In the genomic region with DNA sequence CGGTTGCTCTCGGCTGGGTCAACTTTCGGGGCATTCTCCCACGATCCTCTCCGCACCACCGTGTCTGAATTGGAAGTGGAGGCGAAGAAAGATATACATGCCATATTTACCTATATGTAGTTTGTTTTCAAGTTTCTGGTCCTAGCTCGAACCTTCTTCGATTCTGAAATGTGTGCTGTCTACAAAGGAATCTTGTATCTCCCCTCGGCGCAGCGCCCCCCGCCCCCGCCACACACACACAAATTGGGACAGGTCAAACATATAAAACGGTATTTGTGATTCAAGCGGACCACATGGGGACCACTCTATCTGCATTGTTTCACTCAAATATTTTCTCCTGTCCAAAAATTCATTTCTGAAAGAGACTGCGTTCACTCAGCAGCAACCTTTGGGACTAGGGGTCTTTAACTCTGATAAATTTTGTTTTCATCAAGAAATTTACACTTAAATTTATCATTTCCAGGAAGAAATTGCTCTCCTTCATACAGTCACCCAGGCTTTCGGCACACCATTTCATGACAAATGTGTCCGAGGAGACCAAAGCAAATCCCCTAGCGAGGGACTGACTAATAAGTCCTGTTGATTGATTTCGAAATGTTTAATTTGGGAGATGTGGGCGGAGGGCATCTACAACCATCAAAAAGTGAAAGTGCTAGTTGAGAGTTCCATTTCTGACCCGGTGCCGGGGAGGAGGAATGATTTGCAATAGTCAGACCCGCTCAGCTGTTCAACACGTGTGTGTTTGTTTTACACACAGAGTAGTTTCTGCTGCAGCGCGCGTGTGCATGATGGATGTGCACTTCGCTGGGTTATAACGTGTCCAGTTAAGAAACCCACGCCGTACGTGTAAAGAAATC, we compare ENCODE assay signal across 1 cellular context.
A peak's percentile ranks its signal among the peaks of the same experiment; 100 is the strongest.
TF ChIP-seq lines count a peak whose summit lies in the region.

No MANE protein-coding gene starts in this region.

TF ChIP-seq in HepG2, 621 proteins besides CTCF, POLR2A, EP300 and RAD21 (continued from another document):
- TF ChIP-seq, protein P1, sequence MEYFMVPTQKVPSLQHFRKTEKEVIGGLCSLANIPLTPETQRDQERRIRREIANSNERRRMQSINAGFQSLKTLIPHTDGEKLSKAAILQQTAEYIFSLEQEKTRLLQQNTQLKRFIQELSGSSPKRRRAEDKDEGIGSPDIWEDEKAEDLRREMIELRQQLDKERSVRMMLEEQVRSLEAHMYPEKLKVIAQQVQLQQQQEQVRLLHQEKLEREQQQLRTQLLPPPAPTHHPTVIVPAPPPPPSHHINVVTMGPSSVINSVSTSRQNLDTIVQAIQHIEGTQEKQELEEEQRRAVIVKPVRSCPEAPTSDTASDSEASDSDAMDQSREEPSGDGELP (IDR thresholded peaks at IDR 0.05; ENCODE audit: borderline replicate concordance, low read depth) = peak; percentile 88
- TF ChIP-seq ZNF773 (CRISPR knock-in tag; IDR thresholded peaks at IDR 0.05; ENCODE audit: borderline replicate concordance) = no peak
- TF ChIP-seq ZNF558 (CRISPR knock-in tag; IDR thresholded peaks at IDR 0.05; ENCODE audit: borderline replicate concordance) = no peak
- no peak for TF ChIP-seq ZNF850 (CRISPR knock-in tag; conservative IDR thresholded peaks at IDR 0.05)
- no peak for TF ChIP-seq ZNF143 (CRISPR knock-in tag; IDR thresholded peaks at IDR 0.05)
- TF ChIP-seq MAZ (IDR thresholded peaks at IDR 0.05; ENCODE audit: borderline replicate concordance, low read depth, low read length) = no peak
- no peak for TF ChIP-seq MAZ (CRISPR knock-in tag; IDR thresholded peaks at IDR 0.05; ENCODE audit: low read depth)
- TF ChIP-seq ZNF768 (CRISPR knock-in tag; IDR thresholded peaks at IDR 0.05) = no peak
- TF ChIP-seq ISL2 (CRISPR knock-in tag; IDR thresholded peaks at IDR 0.05) = no peak
- TF ChIP-seq SNAI1 (CRISPR knock-in tag; IDR thresholded peaks at IDR 0.05; ENCODE audit: borderline replicate concordance) = 0 out of 2 replicates have a peak, but pooled peaks have one; percentile 1
- no peak for TF ChIP-seq GTF3A (CRISPR knock-in tag; conservative IDR thresholded peaks at IDR 0.05)
- no peak for TF ChIP-seq ZNF782 (CRISPR knock-in tag; IDR thresholded peaks at IDR 0.05; ENCODE audit: borderline replicate concordance)
- TF ChIP-seq, protein P2, sequence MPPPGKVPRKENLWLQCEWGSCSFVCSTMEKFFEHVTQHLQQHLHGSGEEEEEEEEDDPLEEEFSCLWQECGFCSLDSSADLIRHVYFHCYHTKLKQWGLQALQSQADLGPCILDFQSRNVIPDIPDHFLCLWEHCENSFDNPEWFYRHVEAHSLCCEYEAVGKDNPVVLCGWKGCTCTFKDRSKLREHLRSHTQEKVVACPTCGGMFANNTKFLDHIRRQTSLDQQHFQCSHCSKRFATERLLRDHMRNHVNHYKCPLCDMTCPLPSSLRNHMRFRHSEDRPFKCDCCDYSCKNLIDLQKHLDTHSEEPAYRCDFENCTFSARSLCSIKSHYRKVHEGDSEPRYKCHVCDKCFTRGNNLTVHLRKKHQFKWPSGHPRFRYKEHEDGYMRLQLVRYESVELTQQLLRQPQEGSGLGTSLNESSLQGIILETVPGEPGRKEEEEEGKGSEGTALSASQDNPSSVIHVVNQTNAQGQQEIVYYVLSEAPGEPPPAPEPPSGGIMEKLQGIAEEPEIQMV (CRISPR knock-in tag; IDR thresholded peaks at IDR 0.05; ENCODE audit: low read depth) = peak; percentile 84; the same call in 1 of the 2 replicates
- TF ChIP-seq, protein P3, sequence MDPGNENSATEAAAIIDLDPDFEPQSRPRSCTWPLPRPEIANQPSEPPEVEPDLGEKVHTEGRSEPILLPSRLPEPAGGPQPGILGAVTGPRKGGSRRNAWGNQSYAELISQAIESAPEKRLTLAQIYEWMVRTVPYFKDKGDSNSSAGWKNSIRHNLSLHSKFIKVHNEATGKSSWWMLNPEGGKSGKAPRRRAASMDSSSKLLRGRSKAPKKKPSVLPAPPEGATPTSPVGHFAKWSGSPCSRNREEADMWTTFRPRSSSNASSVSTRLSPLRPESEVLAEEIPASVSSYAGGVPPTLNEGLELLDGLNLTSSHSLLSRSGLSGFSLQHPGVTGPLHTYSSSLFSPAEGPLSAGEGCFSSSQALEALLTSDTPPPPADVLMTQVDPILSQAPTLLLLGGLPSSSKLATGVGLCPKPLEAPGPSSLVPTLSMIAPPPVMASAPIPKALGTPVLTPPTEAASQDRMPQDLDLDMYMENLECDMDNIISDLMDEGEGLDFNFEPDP (CRISPR knock-in tag; conservative IDR thresholded peaks at IDR 0.05) = no peak
- TF ChIP-seq, protein P4, sequence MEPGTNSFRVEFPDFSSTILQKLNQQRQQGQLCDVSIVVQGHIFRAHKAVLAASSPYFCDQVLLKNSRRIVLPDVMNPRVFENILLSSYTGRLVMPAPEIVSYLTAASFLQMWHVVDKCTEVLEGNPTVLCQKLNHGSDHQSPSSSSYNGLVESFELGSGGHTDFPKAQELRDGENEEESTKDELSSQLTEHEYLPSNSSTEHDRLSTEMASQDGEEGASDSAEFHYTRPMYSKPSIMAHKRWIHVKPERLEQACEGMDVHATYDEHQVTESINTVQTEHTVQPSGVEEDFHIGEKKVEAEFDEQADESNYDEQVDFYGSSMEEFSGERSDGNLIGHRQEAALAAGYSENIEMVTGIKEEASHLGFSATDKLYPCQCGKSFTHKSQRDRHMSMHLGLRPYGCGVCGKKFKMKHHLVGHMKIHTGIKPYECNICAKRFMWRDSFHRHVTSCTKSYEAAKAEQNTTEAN (CRISPR knock-in tag; conservative IDR thresholded peaks at IDR 0.05) = peak; percentile 80
- TF ChIP-seq ADNP (CRISPR knock-in tag; IDR thresholded peaks at IDR 0.05) = no peak
- no peak for TF ChIP-seq ZNF567 (CRISPR knock-in tag; IDR thresholded peaks at IDR 0.05; ENCODE audit: borderline replicate concordance)
- TF ChIP-seq, protein P5, sequence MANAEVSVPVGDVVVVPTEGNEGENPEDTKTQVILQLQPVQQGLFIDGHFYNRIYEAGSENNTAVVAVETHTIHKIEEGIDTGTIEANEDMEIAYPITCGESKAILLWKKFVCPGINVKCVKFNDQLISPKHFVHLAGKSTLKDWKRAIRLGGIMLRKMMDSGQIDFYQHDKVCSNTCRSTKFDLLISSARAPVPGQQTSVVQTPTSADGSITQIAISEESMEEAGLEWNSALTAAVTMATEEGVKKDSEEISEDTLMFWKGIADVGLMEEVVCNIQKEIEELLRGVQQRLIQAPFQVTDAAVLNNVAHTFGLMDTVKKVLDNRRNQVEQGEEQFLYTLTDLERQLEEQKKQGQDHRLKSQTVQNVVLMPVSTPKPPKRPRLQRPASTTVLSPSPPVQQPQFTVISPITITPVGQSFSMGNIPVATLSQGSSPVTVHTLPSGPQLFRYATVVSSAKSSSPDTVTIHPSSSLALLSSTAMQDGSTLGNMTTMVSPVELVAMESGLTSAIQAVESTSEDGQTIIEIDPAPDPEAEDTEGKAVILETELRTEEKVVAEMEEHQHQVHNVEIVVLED (CRISPR knock-in tag; IDR thresholded peaks at IDR 0.05; ENCODE audit: borderline replicate concordance) = no peak
- 0 out of 2 replicates have a peak, but pooled peaks have one; percentile 20 for TF ChIP-seq ZNF230 (CRISPR knock-in tag; IDR thresholded peaks at IDR 0.05)
- TF ChIP-seq CENPX (CRISPR knock-in tag; IDR thresholded peaks at IDR 0.05) = no peak
- no peak for TF ChIP-seq REL (CRISPR knock-in tag; conservative IDR thresholded peaks at IDR 0.05)
- TF ChIP-seq HOXA9 (CRISPR knock-in tag; IDR thresholded peaks at IDR 0.05; ENCODE audit: borderline replicate concordance) = no peak
- TF ChIP-seq KLF15 (CRISPR knock-in tag; IDR thresholded peaks at IDR 0.05; ENCODE audit: borderline replicate concordance) = no peak
- no peak for TF ChIP-seq MTA3 (CRISPR knock-in tag; IDR thresholded peaks at IDR 0.05)
- TF ChIP-seq ZNF780A (CRISPR knock-in tag; IDR thresholded peaks at IDR 0.05) = 0 out of 2 replicates have a peak, but pooled peaks have one; percentile 11
TF ChIP-seq in HepG2: peak in this region for 20.
